ENCODE assay signal across 8 cellular contexts in genomic region chr15:50181983-50182232, GRCh38. TPM values are rescaled to one million over a fixed set of nuclear protein-coding genes. Genes with fewer than 3 reads are reported as not detected.
A peak's percentile ranks its signal among the peaks of the same experiment; 100 is the strongest.
DNase-seq lines count a peak whose midpoint lies in the region; ATAC-seq and TF ChIP-seq lines count a peak whose summit lies in the region.

TSS of gene SLC27A2 (plus strand) at chr15:50182196. CDS start at chr15:50182428, 232 bp downstream.

- ATAC-seq in GM21529 (IDR thresholded peaks at IDR 0.05; ENCODE audit: unreplicated experiment): peak; percentile 56
- peak; percentile 87 for ATAC-seq in left lobe of liver

- H3K4me1 ChIP-seq in thymus (ENCODE audit: control insufficient read depth, insufficient read depth, low read length) (peaks cover 7% of the 10 kb centered on the region), OCI-LY7 (ENCODE audit: insufficient read depth, low read length, poor library complexity, severe bottlenecking) (no peaks in the 10 kb centered on the region)

- no peaks in the 10 kb centered on the region for H4K20me1 ChIP-seq in OCI-LY7 (ENCODE audit: insufficient read depth, low read length)

- POLR2A ChIA-PET in OCI-LY7 (lab: Charles Lee): no interaction called here

- no peaks in the 10 kb centered on the region for H3K9me3 ChIP-seq in thymus (ENCODE audit: control insufficient read depth)
- no peaks in the 10 kb centered on the region for H3K9me3 ChIP-seq in OCI-LY7 (ENCODE audit: low read length)

- no peak within 1 kb of the TSS for H3K27ac ChIP-seq in thymus (ENCODE audit: low read depth)
- H3K27ac ChIP-seq in OCI-LY7 (ENCODE audit: low read depth, low read length, poor library complexity, severe bottlenecking): no peak within 1 kb of the TSS

- H3K4me3 ChIP-seq in astrocyte of the spinal cord (ENCODE audit: low read depth, low read length) (peak within 1 kb of the TSS; percentile 31), thymus (ENCODE audit: low read length) (peak within 1 kb of the TSS; percentile 53), OCI-LY7 (ENCODE audit: low read depth, low read length, poor library complexity, severe bottlenecking) (no peak within 1 kb of the TSS)

- H3K4me2 ChIP-seq in OCI-LY7 (ENCODE audit: low read length): no peak within 1 kb of the TSS; the same call in 1 of the 2 replicates

- peak; percentile 37 for TF ChIP-seq CTCF in astrocyte of the spinal cord (IDR thresholded peaks at IDR 0.05; ENCODE audit: low read depth, low read length)
- TF ChIP-seq CTCF in OCI-LY7 (conservative IDR thresholded peaks at IDR 0.05; ENCODE audit: low read length): no peak

- no peaks in the 10 kb centered on the region for H3K9me2 ChIP-seq in OCI-LY7 (ENCODE audit: insufficient read depth, low read length)

- CTCF ChIA-PET in OCI-LY7 (lab: Charles Lee; ENCODE audit: unreplicated experiment): no interaction called here

- in situ Hi-C loops in astrocyte of the spinal cord (cut with HindIII; ENCODE audit: low sequenced_read_pairs): no loop called here

- no peaks in the 10 kb centered on the region for H3K79me2 ChIP-seq in OCI-LY7 (ENCODE audit: insufficient read depth, low read depth, low read length)

- H3K27me3 ChIP-seq in thymus (ENCODE audit: control insufficient read depth, insufficient read depth): peaks cover 6% of the 10 kb centered on the region

- WGBS in thymus: 3% methylated on average over 18 of the region's 18 CpGs

- H3K36me3 ChIP-seq in thymus (ENCODE audit: control insufficient read depth, insufficient read depth) (no peaks in the 10 kb centered on the region), OCI-LY7 (ENCODE audit: insufficient read depth, low read length) (no peaks in the 10 kb centered on the region)

- no peak within 1 kb of the TSS for H2AFZ ChIP-seq in OCI-LY7 (ENCODE audit: low read length)

- intact Hi-C loops in OCI-LY7 (cut with micrococcal nuclease; ENCODE audit: unreplicated experiment): no loop called here

- BruUV-seq in OCI-LY7 (replicated peaks; lab: Mats Ljungman, UMichigan): no TSS peak

- peak; percentile 34 for DNase-seq in EL
- peak; percentile 38 for DNase-seq in NCI-H1092 treated with DMSO at 0.1 percent for 48 hours (lab: John Stamatoyannopoulos, UW)
- peak; percentile 5 for DNase-seq in astrocyte of the spinal cord (ENCODE audit: low read depth, low spot score)
- peak; percentile 86 for DNase-seq in left lobe of liver (ENCODE audit: low spot score)
- no peak for DNase-seq in OCI-LY7 (ENCODE audit: low spot score)
- no peak for DNase-seq in middle frontal gyrus (ENCODE audit: extremely low spot score, low spot score)

RNA-seq across cellular contexts. Expression of gene SLC27A2, which starts in this region (rescaled TPM):
- total RNA-seq in left lobe of liver (153 TPM), OCI-LY7 (2022) (not detected in 2 replicates)
- polyA plus RNA-seq in thymus: 1.4 TPM
- not detected in 2 replicates for total RNA-seq in OCI-LY7 (2014; rRNA removed; shearing (Covaris generic))

Comparison
In these comparisons a context has a peak if more than half of its experiments do, and no peak if none do; other contexts are left out.
1. RNA of gene SLC27A2 (total RNA-seq): 153 TPM in left lobe of liver (single experiment); not detected in OCI-LY7; every median in the first group is over 100 times any median in the second.
2. DNase-seq: peak in EL (single experiment), NCI-H1092 treated with DMSO at 0.1 percent for 48 hours (single experiment), astrocyte of the spinal cord (single experiment) and left lobe of liver (single experiment); none in OCI-LY7 (single experiment) and middle frontal gyrus (single experiment).